In the genomic region with DNA sequence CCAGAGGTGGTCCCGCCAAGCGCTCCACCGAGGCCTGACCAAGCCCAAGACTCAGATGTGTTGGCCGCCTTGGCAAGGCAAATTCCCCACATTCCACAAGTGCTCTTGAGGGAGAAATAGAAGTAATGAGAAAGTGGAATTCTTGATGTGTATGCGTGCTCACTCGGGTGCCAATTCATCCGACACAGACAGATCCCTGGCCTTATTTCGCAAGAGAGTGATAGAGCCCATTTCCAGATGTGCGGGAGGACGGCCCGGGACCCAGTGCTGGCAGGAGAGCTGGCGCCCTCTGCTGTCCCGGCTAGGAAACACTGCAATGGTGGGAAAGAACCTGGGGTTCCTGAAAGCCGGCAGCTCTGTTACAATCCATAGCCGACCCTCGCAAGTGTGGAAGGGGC, we compare ENCODE assay signal across 8 cellular contexts.
DNase-seq lines count a peak whose midpoint lies in the region; ATAC-seq and TF ChIP-seq lines count a peak whose summit lies in the region.

No MANE protein-coding gene starts in this region.

- no peak for ATAC-seq in HG03460 (IDR thresholded peaks at IDR 0.05; ENCODE audit: unreplicated experiment)

- H3K9me3 ChIP-seq in testis = no peaks in the 10 kb centered on the region

- peaks cover 3% of the 10 kb centered on the region for H3K36me3 Mint-ChIP-seq in osteocyte (ENCODE audit: unreplicated experiment)

- H3K9me3 Mint-ChIP-seq in osteocyte (ENCODE audit: unreplicated experiment) = no peaks in the 10 kb centered on the region

- peak overlapping the region; percentile 54 for H3K4me3 Mint-ChIP-seq in osteocyte (ENCODE audit: unreplicated experiment)

- H3K27me3 Mint-ChIP-seq in osteocyte (ENCODE audit: unreplicated experiment) = no peaks in the 10 kb centered on the region

- peak; percentile 86 for DNase-seq in Daoy (ENCODE audit: low read depth)
- DNase-seq in HuH-7.5 (ENCODE audit: low spot score) = peak; percentile 77
- peak; percentile 33 for DNase-seq in SIG-M5 (lab: John Stamatoyannopoulos, UW)
- DNase-seq in activated effector memory CD4-positive, alpha-beta T cell treated with Interleukin-2 at 50 U/mL for 16 hours = peak; percentile 46
- DNase-seq in germinal center (ENCODE audit: low spot score) = peak; percentile 74
- DNase-seq in osteocyte (ENCODE audit: extremely low spot score, unreplicated experiment) = peak; percentile 97
- peak; percentile 93 for DNase-seq in testis

- TF ChIP-seq CTCF in osteocyte (IDR thresholded peaks at IDR 0.05) (peak; percentile 99), testis (IDR thresholded peaks at IDR 0.05) (peak; percentile 77 to 90 (median 86))

- H3K4me1 Mint-ChIP-seq in osteocyte (ENCODE audit: unreplicated experiment) = peaks cover 82% of the 10 kb centered on the region

- H3K4me1 ChIP-seq in testis = peaks cover 46% of the 10 kb centered on the region

- no peaks in the 10 kb centered on the region for H3K36me3 ChIP-seq in testis (ENCODE audit: low read depth, missing control alignments)

- H3K27me3 ChIP-seq in testis = no peaks in the 10 kb centered on the region

- 9 to 12% methylated on average over 15 to 16 of the region's 16 CpGs for WGBS in testis, 2 donors

- H3K27ac Mint-ChIP-seq in osteocyte (ENCODE audit: unreplicated experiment) = peak overlapping the region; percentile 95

- intact Hi-C loops in testis (cut with DNase I; ENCODE audit: low total_unique reads) = loop anchor here (10.0 kb wide), 1 partner anchor 72 kb away; the partner anchor contains the start of genes HMG20A and PEAK1

- H3K4me3 ChIP-seq in testis = peak overlapping the region in 1 of 2 donors; percentile 11

- TF ChIP-seq POLR2A in testis (IDR thresholded peaks at IDR 0.05) = no peak

- peak overlapping the region; percentile 67 to 80 for H3K27ac ChIP-seq in testis

Comparison
In these comparisons a context has a peak if more than half of its experiments do, and no peak if none do; other contexts are left out.
1. DNase-seq: peak in every context shown above with its lines; median percentile 97 in osteocyte; 93 in testis; 86 in Daoy; 77 in HuH-7.5; 74 in germinal center; 46 in activated effector memory CD4-positive, alpha-beta T cell treated with Interleukin-2 at 50 U/mL for 16 hours; 33 in SIG-M5.